ENCODE assay signal across 8 cellular contexts in genomic region chr14:34538096-34538495, GRCh38. TPM values are rescaled to one million over a fixed set of nuclear protein-coding genes. Genes with fewer than 3 reads are reported as not detected.
DNase-seq lines count a peak whose midpoint lies in the region; ATAC-seq and TF ChIP-seq lines count a peak whose summit lies in the region.
"Not testable (repeated sequence)": the region's sequence is repeated elsewhere in the genome, so short reads cannot be mapped to it uniquely, and the experiment has no call there.

No MANE protein-coding gene starts in this region.

- H3K9ac ChIP-seq in DND-41 (ENCODE audit: low read depth, low read length) (peak overlapping the region; percentile 77), mammary epithelial cell (ENCODE audit: insufficient read depth, low read length) (peak overlapping the region; percentile 99)
- not testable (repeated sequence) for H3K9ac ChIP-seq in OCI-LY3 (ENCODE audit: low read length)

- not testable (repeated sequence) for H3K27me3 ChIP-seq in DND-41 (ENCODE audit: insufficient read depth, low read length, poor library complexity); OCI-LY3 (ENCODE audit: low read depth, low read length); mammary epithelial cell (ENCODE audit: insufficient read depth, low read length); sigmoid colon; uterus

- H3K4me3 ChIP-seq in DND-41 (ENCODE audit: low read depth in 1 of 2, low read length in 2 of 2) (peak overlapping the region in 1 of 2 experiments; percentile 67; a peak in 2 of 4 replicates), mammary epithelial cell (replicated peaks in 1 of 3; ENCODE audit: insufficient read depth in 1 of 3, low read depth in 2 of 3, low read length in 3 of 3) (peak overlapping the region; percentile 76 to 100 (median 97)), fibroblast of villous mesenchyme (ENCODE audit: low read depth, low read length) (peak overlapping the region; percentile 96), sigmoid colon (peak overlapping the region; percentile 70 to 93 (median 86)), uterus (peak overlapping the region in 1 of 2 donors; percentile 85)
- H3K4me3 ChIP-seq in OCI-LY3 (ENCODE audit: low read length): not testable (repeated sequence)

- CTCF ChIA-PET in mammary epithelial cell (lab: Charles Lee; ENCODE audit: low non-redundant PET): not testable (repeated sequence)

- in situ Hi-C loops in mammary epithelial cell (cut with MboI; ENCODE audit: low sequenced_read_pairs in 2 of 2): not testable (repeated sequence)

- not testable (repeated sequence) for H3K9me3 Mint-ChIP-seq in activated T-cell treated with anti-CD3 and anti-CD28 coated beads, Interleukin-2, amount 50 U/mL, for 24 hours; mesothelial cell of epicardium

- BruUV-seq in mammary epithelial cell (replicated peaks; lab: Mats Ljungman, UMichigan): not testable (repeated sequence)

- ATAC-seq in DND-41 (ENCODE audit: insufficient read depth, low read depth): not testable (repeated sequence)

- H2AFZ ChIP-seq in DND-41 (ENCODE audit: low read depth, low read length); OCI-LY3 (ENCODE audit: low read depth, low read length); mammary epithelial cell (ENCODE audit: low read depth, low read length): not testable (repeated sequence)

- intact Hi-C loops in mammary epithelial cell (cut with micrococcal nuclease): loop anchor here (5.0 kb wide), 2 partner anchors 76 to 206 kb away; partner anchors contain the start of gene SPTSSA
- intact Hi-C loops in sigmoid colon (cut with DNase I): loop anchor here (5.0 kb wide), 2 partner anchors 41 to 76 kb away; partner anchors contain the start of gene SPTSSA
- intact Hi-C loops in uterus (cut with DNase I; ENCODE audit: low total_unique reads): not testable (repeated sequence)

- H3K4me3 Mint-ChIP-seq in activated T-cell treated with anti-CD3 and anti-CD28 coated beads, Interleukin-2, amount 50 U/mL, for 24 hours: peak overlapping the region; percentile 100
- peak overlapping the region; percentile 96 for H3K4me3 Mint-ChIP-seq in mesothelial cell of epicardium

- not testable (repeated sequence) for TF ChIP-seq POLR2A in sigmoid colon (IDR thresholded peaks at IDR 0.05); uterus (IDR thresholded peaks at IDR 0.05)

- not testable (repeated sequence) for H4K20me1 ChIP-seq in DND-41 (ENCODE audit: insufficient read depth, low read length); OCI-LY3 (ENCODE audit: insufficient read depth, low read length); mammary epithelial cell (ENCODE audit: insufficient read depth, low read length)

- peaks cover 43% of the 10 kb centered on the region for H3K4me1 Mint-ChIP-seq in activated T-cell treated with anti-CD3 and anti-CD28 coated beads, Interleukin-2, amount 50 U/mL, for 24 hours (ENCODE audit: low read depth)
- peaks cover 30% of the 10 kb centered on the region for H3K4me1 Mint-ChIP-seq in mesothelial cell of epicardium

- not testable (repeated sequence) for TF ChIP-seq EP300 in sigmoid colon (IDR thresholded peaks at IDR 0.05)

- H3K9me3 ChIP-seq in DND-41 (ENCODE audit: insufficient read depth, low read length, severe bottlenecking); OCI-LY3 (ENCODE audit: insufficient read depth, low read length); mammary epithelial cell (replicated peaks; ENCODE audit: insufficient read depth, low read length); sigmoid colon; uterus: not testable (repeated sequence)

- not testable (repeated sequence) for DNase-seq in DND-41; activated T-cell treated with anti-CD3 and anti-CD28 coated beads, Interleukin-2, amount 50 U/mL, for 24 hours; mammary epithelial cell; fibroblast of villous mesenchyme (ENCODE audit: low read depth); mesothelial cell of epicardium (ENCODE audit: low spot score in 2 of 2, unreplicated experiment in 2 of 2); sigmoid colon; uterus

- WGBS in mammary epithelial cell (ENCODE audit: low coverage, missing lambda C conversion rate): 47% methylated on average over 6 of the region's 6 CpGs
- 21 to 62% methylated on average over 6 of the region's 6 CpGs for WGBS in sigmoid colon, 2 donors

- H3K27ac Mint-ChIP-seq in activated T-cell treated with anti-CD3 and anti-CD28 coated beads, Interleukin-2, amount 50 U/mL, for 24 hours: peak overlapping the region; percentile 99
- peak overlapping the region; percentile 99 for H3K27ac Mint-ChIP-seq in mesothelial cell of epicardium

- dilution Hi-C loops in mammary epithelial cell (cut with HindIII; ENCODE audit: low sequenced_read_pairs): loop anchor here (10.0 kb wide), 2 partner anchors 73 to 163 kb away; partner anchors contain the start of gene SPTSSA

- H3K36me3 Mint-ChIP-seq in activated T-cell treated with anti-CD3 and anti-CD28 coated beads, Interleukin-2, amount 50 U/mL, for 24 hours (ENCODE audit: low read depth): peaks cover 42% of the 10 kb centered on the region
- not testable (repeated sequence) for H3K36me3 Mint-ChIP-seq in mesothelial cell of epicardium

- not testable (repeated sequence) for H3K27me3 Mint-ChIP-seq in activated T-cell treated with anti-CD3 and anti-CD28 coated beads, Interleukin-2, amount 50 U/mL, for 24 hours; mesothelial cell of epicardium (ENCODE audit: low read depth)

- H3K36me3 ChIP-seq in DND-41 (ENCODE audit: insufficient read depth, low read length) (peaks cover 36% of the 10 kb centered on the region), OCI-LY3 (replicated peaks; ENCODE audit: low read depth, low read length) (peaks cover 20% of the 10 kb centered on the region), sigmoid colon (peaks cover 0 to 45% (median 26%) of the 10 kb centered on the region in 4 donors)
- H3K36me3 ChIP-seq in mammary epithelial cell (ENCODE audit: insufficient read depth, low read length); uterus: not testable (repeated sequence)

- H3K4me1 ChIP-seq in DND-41 (ENCODE audit: insufficient read depth, low read length) (peaks cover 30% of the 10 kb centered on the region), mammary epithelial cell (ENCODE audit: insufficient read depth, low read length) (peaks cover 14% of the 10 kb centered on the region), sigmoid colon (peaks cover 0 to 28% (median 21%) of the 10 kb centered on the region in 4 donors)
- not testable (repeated sequence) for H3K4me1 ChIP-seq in OCI-LY3 (ENCODE audit: low read length); uterus

- TF ChIP-seq CTCF in DND-41 (IDR thresholded peaks at IDR 0.05; ENCODE audit: borderline replicate concordance, extremely low read depth, low read length, poor library complexity, severe bottlenecking); OCI-LY3 (IDR thresholded peaks at IDR 0.05; ENCODE audit: low read depth, low read length); mammary epithelial cell (conservative IDR thresholded peaks at IDR 0.05 in 1 of 2, IDR thresholded peaks at IDR 0.05 in 1 of 2; ENCODE audit: extremely low read depth in 1 of 2, insufficient read depth in 1 of 2, low read depth in 1 of 2, low read length in 2 of 2); fibroblast of villous mesenchyme (IDR thresholded peaks at IDR 0.05; ENCODE audit: insufficient read depth, low read depth, low read length); mesothelial cell of epicardium (IDR thresholded peaks at IDR 0.05; ENCODE audit: unreplicated experiment); sigmoid colon (IDR thresholded peaks at IDR 0.05); uterus (IDR thresholded peaks at IDR 0.05): not testable (repeated sequence)

- H3K27ac ChIP-seq in DND-41 (ENCODE audit: low read length); OCI-LY3 (ENCODE audit: low read length): not testable (repeated sequence)
- H3K27ac ChIP-seq in mammary epithelial cell (ENCODE audit: insufficient read depth, low read depth, low read length) (peak overlapping the region; percentile 99), sigmoid colon (peak overlapping the region in 3 of 4 donors; percentile 89 to 98 (median 98)), uterus (peak overlapping the region; percentile 91 to 95)

- H3K4me2 ChIP-seq in DND-41 (ENCODE audit: insufficient read depth, low read length) (peak overlapping the region; percentile 80), OCI-LY3 (ENCODE audit: low read length) (peak overlapping the region; percentile 81), mammary epithelial cell (ENCODE audit: insufficient read depth, low read depth, low read length) (peak overlapping the region; percentile 95)

- H3K79me2 ChIP-seq in DND-41 (ENCODE audit: insufficient read depth, low read length) (peaks cover 41% of the 10 kb centered on the region), OCI-LY3 (ENCODE audit: low read length) (peaks cover 30% of the 10 kb centered on the region), mammary epithelial cell (ENCODE audit: insufficient read depth, low read length) (peaks cover 30% of the 10 kb centered on the region)

RNA-seq across cellular contexts. Expression of gene EAPP, which starts 1.4 kb away (rescaled TPM):
- total RNA-seq in mammary epithelial cell (10 to 100 TPM; 26.7 to 30.7 TPM), fibroblast of villous mesenchyme (35.1 and 37.1 TPM in 2 replicates), mesothelial cell of epicardium (41.4 to 48.4 TPM (median 43.8 TPM) in 3 replicates), sigmoid colon (10 to 100 TPM; 25.5 to 44.9 (median 39.2) TPM), uterus (10 to 100 TPM; 36.1 to 68.8 (median 48.9) TPM)
- polyA plus RNA-seq in mammary epithelial cell (18.9 TPM), sigmoid colon (100 to 1,000 TPM in 2 of 3 donors, 10 to 100 TPM in 1; 54.4 to 133 (median 114) TPM)
- 9.6 TPM for polyA minus RNA-seq in mammary epithelial cell
